In the genomic region with DNA sequence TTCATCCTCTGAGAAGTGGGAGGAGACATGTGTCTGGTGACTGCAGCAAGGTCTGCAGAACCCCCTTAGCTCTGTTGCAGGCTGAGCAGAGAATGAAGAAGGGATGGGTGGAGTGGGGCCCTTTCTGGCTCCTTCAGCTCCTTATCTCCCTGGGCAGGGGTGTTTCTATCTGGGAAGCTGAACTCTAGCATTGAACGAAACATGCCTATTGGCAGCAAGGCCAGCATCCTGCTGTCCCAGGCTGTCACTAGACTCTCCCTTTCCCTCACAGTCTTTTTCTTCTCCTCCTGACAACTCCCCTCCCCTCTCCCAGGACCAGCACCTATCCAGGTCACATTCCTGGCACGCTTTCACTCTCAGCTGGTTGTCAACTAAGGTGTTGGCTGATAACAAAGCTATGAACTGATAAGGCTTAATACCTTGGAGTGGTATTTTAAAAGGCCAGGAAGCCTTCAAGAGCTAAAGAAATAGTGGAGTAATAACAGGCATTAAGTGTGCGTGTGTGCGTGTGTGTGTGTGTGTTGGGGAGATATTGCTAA, we compare ENCODE assay signal across 17 cellular contexts.
A peak's percentile ranks its signal among the peaks of the same experiment; 100 is the strongest.
DNase-seq lines count a peak whose midpoint lies in the region; ATAC-seq and TF ChIP-seq lines count a peak whose summit lies in the region.
"Had no signal": no experiment of that assay in that cellular context is flagged by ENCODE, and none has a peak within 500 bp of the region (broad histone marks: within the 10 kb centered on the region; RNA-seq: fewer than 3 reads in every experiment).

No MANE protein-coding gene starts in this region.

- H3K9ac ChIP-seq in neural progenitor cell, result no peak overlapping the region

- H3K9me3 Mint-ChIP-seq in neural progenitor cell, result peaks cover 6% of the 10 kb centered on the region

- H3K27ac Mint-ChIP-seq in neural progenitor cell, result no peak overlapping the region

- peak overlapping the region; percentile 5 for H2AFZ ChIP-seq in neural progenitor cell (replicated peaks)

- intact Hi-C loops in left cardiac atrium (cut with DNase I), result no loop called here
- intact Hi-C loops in heart right ventricle (cut with DNase I), result no loop called here

- H3K4me1 ChIP-seq in heart right ventricle (peaks cover 0 to 6% (median 0%) of the 10 kb centered on the region in 9 donors), neural progenitor cell (peaks cover 4% of the 10 kb centered on the region)

- no peaks in the 10 kb centered on the region for H3K79me2 ChIP-seq in neural progenitor cell (ENCODE audit: low read depth)

- H4K20me1 ChIP-seq in neural progenitor cell (ENCODE audit: low read depth), result no peaks in the 10 kb centered on the region

- H3F3A ChIP-seq in neural progenitor cell (ENCODE audit: low read depth), result no peaks in the 10 kb centered on the region

- H3K36me3 ChIP-seq in heart right ventricle, result no peaks in the 10 kb centered on the region
- no peaks in the 10 kb centered on the region for H3K36me3 ChIP-seq in neural progenitor cell

- H3K36me3 Mint-ChIP-seq in neural progenitor cell, result no peaks in the 10 kb centered on the region

- H3K27ac ChIP-seq in heart right ventricle (no peak overlapping the region), neural progenitor cell (no peak overlapping the region)
- H3K27ac ChIP-seq: C4-2B had no signal

- TF ChIP-seq CTCF in heart right ventricle (IDR thresholded peaks at IDR 0.05), result no peak
- TF ChIP-seq CTCF in neural progenitor cell (IDR thresholded peaks at IDR 0.05), result no peak

- H3K4me3 Mint-ChIP-seq in neural progenitor cell, result no peak overlapping the region

- no peaks in the 10 kb centered on the region for H3K27me3 ChIP-seq in heart right ventricle
- no peaks in the 10 kb centered on the region for H3K27me3 ChIP-seq in neural progenitor cell

- peaks cover 2% of the 10 kb centered on the region for H3K4me1 Mint-ChIP-seq in neural progenitor cell

- WGBS in heart right ventricle, 2 donors, result 33 to 56% methylated on average over 4 of the region's 4 CpGs

- H3K4me3 ChIP-seq in heart right ventricle (no peak overlapping the region), neural progenitor cell (no peak overlapping the region)

- no peaks in the 10 kb centered on the region for H3K27me3 Mint-ChIP-seq in neural progenitor cell (ENCODE audit: insufficient read depth, low read depth)

- DNase-seq in left cardiac atrium (no peak), heart right ventricle (no peak), iPS-NIHi7 (ENCODE audit: extremely low spot score) (peak; percentile 59), neural progenitor cell (ENCODE audit: low spot score) (no peak), glomerular visceral epithelial cell (ENCODE audit: extremely low spot score) (no peak), NCI-H2029 treated with DMSO at 0.1 percent for 48 hours (lab: John Stamatoyannopoulos, UW) (no peak)
- no peak for DNase-seq in stimulated activated naive CD8-positive, alpha-beta T cell treated with anti-CD3 and anti-CD28 coated beads, Interleukin-15, Interleukin-2, amounts not matched to agents 100 U/mL and 50 U/mL, for 24 hours
- DNase-seq in activated naive CD4-positive, alpha-beta T cell treated with anti-CD3 and anti-CD28 coated beads, Interleukin-2, amount 50 U/mL, for 16 hours, result no peak
- DNase-seq: COR-L47, DMS53, MM.1S, NCI-H1105, NCI-H1694 treated with DMSO at 0.1 percent for 48 hours, NCI-H2171, NCI-H446 treated with DMSO at 0.1 percent for 48 hours, NCI-H748 treated with DMSO at 0.1 percent for 48 hours had no signal

- no peak overlapping the region for H3K4me2 ChIP-seq in neural progenitor cell

- ATAC-seq in left cardiac atrium (peak; percentile 12 to 19), heart right ventricle (no peak)
- no peak for ATAC-seq in stimulated activated naive CD8-positive, alpha-beta T cell treated with anti-CD3 and anti-CD28 coated beads, Interleukin-15, Interleukin-2, amounts not matched to agents 100 U/mL and 50 U/mL, for 24 hours

- H3K9me3 ChIP-seq in heart right ventricle, result no peaks in the 10 kb centered on the region
- H3K9me3 ChIP-seq in neural progenitor cell (ENCODE audit: low read depth), result no peaks in the 10 kb centered on the region

Comparison
In these comparisons a context has a peak if more than half of its experiments do, and no peak if none do; other contexts are left out.
1. ATAC-seq: peak in left cardiac atrium (2 of 2); none in heart right ventricle (0 of 8) and stimulated activated naive CD8-positive, alpha-beta T cell treated with anti-CD3 and anti-CD28 coated beads, Interleukin-15, Interleukin-2, amounts not matched to agents 100 U/mL and 50 U/mL, for 24 hours (single experiment).